ENCODE assay signal across 12 cellular contexts in genomic region chr1:207827488-207827830, GRCh38.
DNase-seq lines count a peak whose midpoint lies in the region; ATAC-seq and TF ChIP-seq lines count a peak whose summit lies in the region.
"Had no signal": no experiment of that assay in that cellular context is flagged by ENCODE, and none has a peak within 500 bp of the region (broad histone marks: within the 10 kb centered on the region; RNA-seq: fewer than 3 reads in every experiment).

No MANE protein-coding gene starts in this region.

- POLR2A ChIA-PET in HEK293T (lab: Yijun Ruan, JAX) = interaction anchor here (0.7 kb wide), 1 partner anchor 27 kb away, joined by 3 read pairs; no protein-coding TSS in a partner anchor

- H3K9ac ChIP-seq in liver (ENCODE audit: low read depth in 1 of 2, low read length in 2 of 2) = peak overlapping the region in 1 of 2 donors; percentile 95
- H3K9ac ChIP-seq in subcutaneous abdominal adipose tissue (ENCODE audit: low read length in 5 of 5) = peak overlapping the region in 1 of 5 donors; percentile 74

- H3K27ac ChIP-seq in liver (ENCODE audit: low read depth in 1 of 2, low read length in 2 of 2) (peak overlapping the region; percentile 95 to 99), subcutaneous abdominal adipose tissue (ENCODE audit: low read depth, low read length) (peak overlapping the region; percentile 100)
- H3K27ac ChIP-seq: WERI-Rb-1 had no signal

- H3K4me1 Mint-ChIP-seq in activated CD4-positive, alpha-beta T cell treated with anti-CD3 and anti-CD28 coated beads, Interleukin-2, amount 10 ng/mL, durations not matched to agents 24 days and 14 days = peaks cover 82% of the 10 kb centered on the region
- peaks cover 84% of the 10 kb centered on the region for H3K4me1 Mint-ChIP-seq in activated T-helper 2 cell treated with anti-CD3 and anti-CD28 coated beads, Interferon-gamma antibody, Interleukin-2, Interleukin-4, amounts not matched to agents 10 μg/mL and 5 μg/mL and 100 μg/mL, durations not matched to agents 14 hours and 24 hours and 36 hours (ENCODE audit: low read depth)

- CTCF ChIA-PET in HEK293T (lab: Yijun Ruan, JAX) = interaction anchor here (0.6 to 1.0 kb wide), 4 partner anchors 30 to 136 kb away, joined by 3 read pairs; no protein-coding TSS in a partner anchor

- no peak overlapping the region for H3K4me3 Mint-ChIP-seq in activated CD4-positive, alpha-beta T cell treated with anti-CD3 and anti-CD28 coated beads, Interleukin-2, amount 10 ng/mL, durations not matched to agents 24 days and 14 days
- H3K4me3 Mint-ChIP-seq in activated T-helper 2 cell treated with anti-CD3 and anti-CD28 coated beads, Interferon-gamma antibody, Interleukin-2, Interleukin-4, amounts not matched to agents 10 μg/mL and 5 μg/mL and 100 μg/mL, durations not matched to agents 14 hours and 24 hours and 36 hours (ENCODE audit: low read depth) = peak overlapping the region; percentile 77

- no peak for ATAC-seq in HG02885 (IDR thresholded peaks at IDR 0.05; ENCODE audit: poor library complexity, unreplicated experiment)

- no peak for TF ChIP-seq RAD21 in liver (IDR thresholded peaks at IDR 0.05)

- H3K27me3 ChIP-seq in liver (ENCODE audit: control insufficient read depth in 4 of 4, insufficient read depth in 4 of 4, low read length in 3 of 4) (no peaks in the 10 kb centered on the region), subcutaneous abdominal adipose tissue (ENCODE audit: control insufficient read depth in 5 of 5, insufficient read depth in 4 of 5, low read length in 5 of 5) (no peaks in the 10 kb centered on the region)

- no peak for DNase-seq in activated CD4-positive, alpha-beta T cell treated with anti-CD3 and anti-CD28 coated beads, Interleukin-2, amount 10 ng/mL, durations not matched to agents 24 days and 14 days
- DNase-seq in activated CD4-positive, alpha-beta T cell treated with anti-CD3 and anti-CD28 coated beads for 1 hour = no peak
- no peak for DNase-seq in activated T-helper 2 cell treated with anti-CD3 and anti-CD28 coated beads, Interferon-gamma antibody, Interleukin-2, Interleukin-4, amounts not matched to agents 10 μg/mL and 5 μg/mL and 100 μg/mL, durations not matched to agents 14 hours and 24 hours and 36 hours (ENCODE audit: low spot score)
- DNase-seq in middle frontal gyrus (ENCODE audit: extremely low spot score, low spot score) = no peak
- DNase-seq in HEK293T (ENCODE audit: extremely low spot score) = no peak
- DNase-seq: amniotic stem cell, NCI-H1417 treated with DMSO at 0.1 percent for 48 hours, WERI-Rb-1 had no signal

- H3K4me1 ChIP-seq in liver (ENCODE audit: control insufficient read depth in 4 of 4, insufficient read depth in 4 of 4, low read length in 3 of 4) (peaks cover 12 to 38% (median 29%) of the 10 kb centered on the region in 4 donors), subcutaneous abdominal adipose tissue (ENCODE audit: control insufficient read depth in 5 of 5, insufficient read depth in 5 of 5, low read length in 5 of 5) (peaks cover 32 to 79% (median 70%) of the 10 kb centered on the region in 5 donors)

- no peak for TF ChIP-seq CTCF in liver (IDR thresholded peaks at IDR 0.05; ENCODE audit: low read depth, low read length, missing input control)

- H3K36me3 Mint-ChIP-seq in activated CD4-positive, alpha-beta T cell treated with anti-CD3 and anti-CD28 coated beads, Interleukin-2, amount 10 ng/mL, durations not matched to agents 24 days and 14 days (ENCODE audit: low read depth) = peaks cover 16% of the 10 kb centered on the region
- peaks cover 37% of the 10 kb centered on the region for H3K36me3 Mint-ChIP-seq in activated T-helper 2 cell treated with anti-CD3 and anti-CD28 coated beads, Interferon-gamma antibody, Interleukin-2, Interleukin-4, amounts not matched to agents 10 μg/mL and 5 μg/mL and 100 μg/mL, durations not matched to agents 14 hours and 24 hours and 36 hours (ENCODE audit: low read depth)

- H3K4me3 ChIP-seq in liver (ENCODE audit: low read depth in 1 of 3, low read length in 3 of 3) (no peak overlapping the region), subcutaneous abdominal adipose tissue (ENCODE audit: low read depth in 1 of 5, low read length in 5 of 5) (peak overlapping the region in 1 of 5 donors; percentile 89)
- H3K4me3 ChIP-seq: smooth muscle cell had no signal

- 90% methylated on average over 2 of the region's 2 CpGs for WGBS in liver

- peaks cover 4% of the 10 kb centered on the region for H3K9me3 Mint-ChIP-seq in activated CD4-positive, alpha-beta T cell treated with anti-CD3 and anti-CD28 coated beads, Interleukin-2, amount 10 ng/mL, durations not matched to agents 24 days and 14 days
- H3K9me3 Mint-ChIP-seq in activated T-helper 2 cell treated with anti-CD3 and anti-CD28 coated beads, Interferon-gamma antibody, Interleukin-2, Interleukin-4, amounts not matched to agents 10 μg/mL and 5 μg/mL and 100 μg/mL, durations not matched to agents 14 hours and 24 hours and 36 hours = no peaks in the 10 kb centered on the region

- H3K9me3 ChIP-seq in liver (ENCODE audit: control insufficient read depth in 4 of 4, low read length in 3 of 4) (no peaks in the 10 kb centered on the region), subcutaneous abdominal adipose tissue (ENCODE audit: control insufficient read depth in 5 of 5, low read length in 5 of 5) (no peaks in the 10 kb centered on the region)

- H3K36me3 ChIP-seq in liver (ENCODE audit: control insufficient read depth in 4 of 4, insufficient read depth in 3 of 4, low read depth in 1 of 4, low read length in 3 of 4) (no peaks in the 10 kb centered on the region), subcutaneous abdominal adipose tissue (ENCODE audit: control insufficient read depth in 5 of 5, insufficient read depth in 5 of 5, low read length in 5 of 5) (no peaks in the 10 kb centered on the region)

- H3K27me3 Mint-ChIP-seq in activated CD4-positive, alpha-beta T cell treated with anti-CD3 and anti-CD28 coated beads, Interleukin-2, amount 10 ng/mL, durations not matched to agents 24 days and 14 days = peaks cover 2% of the 10 kb centered on the region
- H3K27me3 Mint-ChIP-seq in activated T-helper 2 cell treated with anti-CD3 and anti-CD28 coated beads, Interferon-gamma antibody, Interleukin-2, Interleukin-4, amounts not matched to agents 10 μg/mL and 5 μg/mL and 100 μg/mL, durations not matched to agents 14 hours and 24 hours and 36 hours (ENCODE audit: low read depth) = no peaks in the 10 kb centered on the region

- intact Hi-C loops in activated CD4-positive, alpha-beta T cell treated with anti-CD3 and anti-CD28 coated beads, Interleukin-2, amount 10 ng/mL, durations not matched to agents 24 days and 14 days (cut with micrococcal nuclease) = no loop called here
- intact Hi-C loops in activated T-helper 2 cell treated with anti-CD3 and anti-CD28 coated beads, Interferon-gamma antibody, Interleukin-2, Interleukin-4, amounts not matched to agents 10 μg/mL and 5 μg/mL and 100 μg/mL, durations not matched to agents 14 hours and 24 hours and 36 hours (cut with micrococcal nuclease) = no loop called here

- H3K27ac Mint-ChIP-seq in activated CD4-positive, alpha-beta T cell treated with anti-CD3 and anti-CD28 coated beads, Interleukin-2, amount 10 ng/mL, durations not matched to agents 24 days and 14 days = peak overlapping the region; percentile 92
- H3K27ac Mint-ChIP-seq in activated T-helper 2 cell treated with anti-CD3 and anti-CD28 coated beads, Interferon-gamma antibody, Interleukin-2, Interleukin-4, amounts not matched to agents 10 μg/mL and 5 μg/mL and 100 μg/mL, durations not matched to agents 14 hours and 24 hours and 36 hours = peak overlapping the region; percentile 94

TF ChIP-seq in liver, 16 proteins besides CTCF, POLR2A, EP300 and RAD21 (continues in another document):
- no peak for TF ChIP-seq RXRA (IDR thresholded peaks at IDR 0.05)

TF ChIP-seq in HEK293T, 16 proteins besides CTCF, POLR2A, EP300 and RAD21:
- TF ChIP-seq PKNOX1 (IDR thresholded peaks at IDR 0.05) = no peak
- TF ChIP-seq NFRKB (IDR thresholded peaks at IDR 0.05) = no peak
- TF ChIP-seq SUZ12 (IDR thresholded peaks at IDR 0.05) = no peak
- no peak for TF ChIP-seq ELF4 (IDR thresholded peaks at IDR 0.05)
- TF ChIP-seq ARNT (IDR thresholded peaks at IDR 0.05) = no peak
- no peak for TF ChIP-seq FOXK2 (IDR thresholded peaks at IDR 0.05)
- TF ChIP-seq BHLHE40 (IDR thresholded peaks at IDR 0.05; ENCODE audit: borderline replicate concordance) = no peak
- TF ChIP-seq L3MBTL2 (conservative IDR thresholded peaks at IDR 0.05) = no peak
- no peak for TF ChIP-seq LEF1 (IDR thresholded peaks at IDR 0.05; ENCODE audit: borderline replicate concordance)
- TF ChIP-seq TARDBP (IDR thresholded peaks at IDR 0.05) = no peak
- no peak for TF ChIP-seq FOXA1 (IDR thresholded peaks at IDR 0.05)
- no peak for TF ChIP-seq FOXM1 (IDR thresholded peaks at IDR 0.05; ENCODE audit: borderline replicate concordance)
- no peak for TF ChIP-seq ZNF384 (IDR thresholded peaks at IDR 0.05)
- TF ChIP-seq CTBP1 (IDR thresholded peaks at IDR 0.05; ENCODE audit: borderline replicate concordance) = no peak
